8 cellular contexts compared by ENCODE assay signal in the genomic region with DNA sequence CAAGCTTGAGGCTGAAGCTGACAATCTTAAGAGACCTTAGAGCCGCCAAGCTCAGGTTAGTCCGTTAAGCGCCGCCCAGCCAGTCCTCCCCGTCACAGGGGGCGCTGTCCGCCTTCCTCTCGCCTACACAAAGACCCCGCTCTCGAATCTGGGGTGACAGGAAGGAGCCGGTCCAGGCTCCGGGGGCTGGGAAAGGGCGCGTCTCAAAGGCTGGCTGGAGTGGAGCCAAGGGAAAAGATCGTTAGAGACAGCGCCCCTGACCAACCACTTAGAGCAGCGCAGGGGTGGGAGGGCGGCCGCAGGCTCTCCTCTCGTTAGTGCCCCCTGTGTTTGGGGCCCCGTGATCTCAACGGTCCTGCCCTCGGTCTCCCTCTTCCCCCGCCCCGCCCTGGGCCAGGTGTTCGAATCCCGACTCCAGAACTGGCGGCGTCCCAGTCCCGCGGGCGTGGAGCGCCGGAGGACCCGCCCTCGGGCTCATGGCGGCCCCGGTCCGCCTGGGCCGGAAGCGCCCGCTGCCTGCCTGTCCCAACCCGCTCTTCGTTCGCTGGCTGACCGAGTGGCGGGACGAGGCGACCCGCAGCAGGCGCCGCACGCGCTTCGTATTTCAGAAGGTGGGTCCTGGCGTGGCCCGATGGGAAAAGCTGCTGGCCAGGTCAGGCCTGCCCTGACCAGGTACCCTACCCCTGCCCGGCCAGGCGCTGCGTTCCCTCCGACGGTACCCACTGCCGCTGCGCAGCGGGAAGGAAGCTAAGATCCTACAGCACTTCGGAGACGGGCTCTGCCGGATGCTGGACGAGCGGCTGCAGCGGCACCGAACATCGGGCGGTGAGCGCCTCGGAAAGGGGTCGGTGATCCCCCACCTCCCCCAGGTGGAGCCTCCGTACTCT. TPM values are rescaled to one million over a fixed set of nuclear protein-coding genes. Genes with fewer than 3 reads are reported as not detected.
A peak's percentile ranks its signal among the peaks of the same experiment; 100 is the strongest.
DNase-seq lines count a peak whose midpoint lies in the region; ATAC-seq and TF ChIP-seq lines count a peak whose summit lies in the region.

A gene with protein sequence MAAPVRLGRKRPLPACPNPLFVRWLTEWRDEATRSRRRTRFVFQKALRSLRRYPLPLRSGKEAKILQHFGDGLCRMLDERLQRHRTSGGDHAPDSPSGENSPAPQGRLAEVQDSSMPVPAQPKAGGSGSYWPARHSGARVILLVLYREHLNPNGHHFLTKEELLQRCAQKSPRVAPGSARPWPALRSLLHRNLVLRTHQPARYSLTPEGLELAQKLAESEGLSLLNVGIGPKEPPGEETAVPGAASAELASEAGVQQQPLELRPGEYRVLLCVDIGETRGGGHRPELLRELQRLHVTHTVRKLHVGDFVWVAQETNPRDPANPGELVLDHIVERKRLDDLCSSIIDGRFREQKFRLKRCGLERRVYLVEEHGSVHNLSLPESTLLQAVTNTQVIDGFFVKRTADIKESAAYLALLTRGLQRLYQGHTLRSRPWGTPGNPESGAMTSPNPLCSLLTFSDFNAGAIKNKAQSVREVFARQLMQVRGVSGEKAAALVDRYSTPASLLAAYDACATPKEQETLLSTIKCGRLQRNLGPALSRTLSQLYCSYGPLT (plus strand): TSS at position 156 of the 887 bp plus-strand sequence. CDS start 321 bp downstream, at position 477.

- H3K4me1 Mint-ChIP-seq in activated CD4-positive, alpha-beta T cell treated with anti-CD3 and anti-CD28 coated beads for 36 hours: peaks cover 31% of the 10 kb centered on the region
- peaks cover 61% of the 10 kb centered on the region for H3K4me1 Mint-ChIP-seq in chondrocyte (ENCODE audit: low read depth)

- peak within 1 kb of the TSS; percentile 91 for H3K4me3 Mint-ChIP-seq in activated CD4-positive, alpha-beta T cell treated with anti-CD3 and anti-CD28 coated beads for 36 hours
- peak within 1 kb of the TSS; percentile 82 for H3K4me3 Mint-ChIP-seq in chondrocyte (ENCODE audit: unreplicated experiment)

- H3K4me3 ChIP-seq in GM12865 (ENCODE audit: low read depth, low read length): peak within 1 kb of the TSS; percentile 69

- no peaks in the 10 kb centered on the region for H3K9me3 Mint-ChIP-seq in activated CD4-positive, alpha-beta T cell treated with anti-CD3 and anti-CD28 coated beads for 36 hours (ENCODE audit: low read depth)
- H3K9me3 Mint-ChIP-seq in chondrocyte (ENCODE audit: low read depth): no peaks in the 10 kb centered on the region

- peak; percentile 31 for ATAC-seq in HG03196 (IDR thresholded peaks at IDR 0.05; ENCODE audit: unreplicated experiment)
- ATAC-seq in activated CD4-positive, alpha-beta T cell treated with anti-CD3 and anti-CD28 coated beads for 36 hours: peak; percentile 37
- ATAC-seq in GM21619 (IDR thresholded peaks at IDR 0.05; ENCODE audit: unreplicated experiment): no peak

- H3K27me3 Mint-ChIP-seq in activated CD4-positive, alpha-beta T cell treated with anti-CD3 and anti-CD28 coated beads for 36 hours: no peaks in the 10 kb centered on the region
- no peaks in the 10 kb centered on the region for H3K27me3 Mint-ChIP-seq in chondrocyte (ENCODE audit: low read depth)

- CTCF ChIA-PET in activated CD4-positive, alpha-beta T cell treated with anti-CD3 and anti-CD28 coated beads for 36 hours (lab: Charles Lee): interaction anchor here (0.6 to 6.6 kb wide), 37 partner anchors 8 to 521 kb away, joined by 3 to 210 read pairs (median 5); partner anchors contain the start of genes BANF1, CCDC85B, CTSW and EIF1AD

- intact Hi-C loops in activated CD4-positive, alpha-beta T cell treated with anti-CD3 and anti-CD28 coated beads for 36 hours (cut with DNase I, micrococcal nuclease): loop anchor here (1.0 to 2.0 kb wide), 12 partner anchors 13 to 511 kb away; partner anchors contain the start of genes FIBP (in 2 of the 2), AP5B1 (in 1 of the 2), BANF1 (in 1 of the 2) and EIF1AD (in 1 of the 2)

- peaks cover 46% of the 10 kb centered on the region for H3K36me3 Mint-ChIP-seq in activated CD4-positive, alpha-beta T cell treated with anti-CD3 and anti-CD28 coated beads for 36 hours (ENCODE audit: low read depth)
- peaks cover 30% of the 10 kb centered on the region for H3K36me3 Mint-ChIP-seq in chondrocyte (ENCODE audit: low read depth)

- TF ChIP-seq CTCF in GM12865 (IDR thresholded peaks at IDR 0.05; ENCODE audit: insufficient read depth, low read depth, low read length, missing control alignments): peak; percentile 81
- peak; percentile 99 for TF ChIP-seq CTCF in chondrocyte (IDR thresholded peaks at IDR 0.05)

- POLR2A ChIA-PET in activated CD4-positive, alpha-beta T cell treated with anti-CD3 and anti-CD28 coated beads for 36 hours (lab: Charles Lee): interaction anchor here (0.8 to 2.8 kb wide), 12 partner anchors 8 to 246 kb away, joined by 3 to 68 read pairs (median 6); partner anchors contain the start of genes AP5B1, CCDC85B, FIBP and KAT5

- H3K27ac Mint-ChIP-seq in activated CD4-positive, alpha-beta T cell treated with anti-CD3 and anti-CD28 coated beads for 36 hours: peak within 1 kb of the TSS; percentile 99
- H3K27ac Mint-ChIP-seq in chondrocyte (ENCODE audit: unreplicated experiment): peak within 1 kb of the TSS; percentile 96

- DNase-seq in GM12865 (ENCODE audit: low read depth): peak; percentile 99
- DNase-seq in NCI-H524 treated with DMSO at 0.1 percent for 48 hours (lab: John Stamatoyannopoulos, UW): peak; percentile 75
- DNase-seq in activated CD4-positive, alpha-beta T cell treated with anti-CD3 and anti-CD28 coated beads for 36 hours: peak; percentile 97
- peak; percentile 98 for DNase-seq in chondrocyte (ENCODE audit: low spot score)
- peak; percentile 94 for DNase-seq in kidney glomerular epithelial cell (lab: John Stamatoyannopoulos, UW)
- peak; percentile 90 to 94 for DNase-seq in stimulated activated CD4-positive, alpha-beta T cell treated with anti-CD3 and anti-CD28 coated beads, Interleukin-15, amount 100 ng/mL, for 48 hours (ENCODE audit: low read depth in 2 of 2)

RNA-seq across cellular contexts. Expression of the gene that starts here (rescaled TPM):
- total RNA-seq in activated CD4-positive, alpha-beta T cell treated with anti-CD3 and anti-CD28 coated beads for 36 hours: 10 to 100 TPM; 59.2 to 67.8 TPM
- 55.7 to 68.4 TPM (median 66.3 TPM) in 3 replicates for total RNA-seq in chondrocyte
